ENCODE assay signal across 19 cellular contexts in genomic region chr6:139979021-139979721, GRCh38.
DNase-seq lines count a peak whose midpoint lies in the region; ATAC-seq and TF ChIP-seq lines count a peak whose summit lies in the region.
"Had no signal": no experiment of that assay in that cellular context is flagged by ENCODE, and none has a peak within 500 bp of the region (broad histone marks: within the 10 kb centered on the region; RNA-seq: fewer than 3 reads in every experiment).

No MANE protein-coding gene starts in this region.

- no peaks in the 10 kb centered on the region for H3K27me3 Mint-ChIP-seq in brain

- H3K9me3 Mint-ChIP-seq in brain: peaks cover 0 to 3% (median 0%) of the 10 kb centered on the region in 5 experiments
- H3K9me3 Mint-ChIP-seq: activated naive CD8-positive, alpha-beta T cell treated with anti-CD3 and anti-CD28 coated beads, Interleukin-2, amount 50 U/mL, for 24 hours; stimulated activated naive B cell treated with anti-CD40 and anti-IgM and Interleukin-4, amounts not matched to agents 10 μg/mL and 1 μg/mL and 100 μg/mL, for 72 hours had no signal

- H3K4me1 Mint-ChIP-seq in brain: peaks cover 48% of the 10 kb centered on the region
- H3K4me1 Mint-ChIP-seq: activated naive CD8-positive, alpha-beta T cell treated with anti-CD3 and anti-CD28 coated beads, Interleukin-2, amount 50 U/mL, for 24 hours had no signal

- H3K9me2 ChIP-seq in hepatocyte (replicated peaks; ENCODE audit: insufficient read depth): no peaks in the 10 kb centered on the region

- H3K27ac Mint-ChIP-seq in brain: peak overlapping the region in 3 of 5 experiments; percentile 14 to 80 (median 36)
- H3K27ac Mint-ChIP-seq: activated naive CD8-positive, alpha-beta T cell treated with anti-CD3 and anti-CD28 coated beads, Interleukin-2, amount 50 U/mL, for 24 hours; stimulated activated naive B cell treated with anti-CD40 and anti-IgM and Interleukin-4, amounts not matched to agents 10 μg/mL and 1 μg/mL and 100 μg/mL, for 72 hours had no signal

- no peak overlapping the region for H2AFZ ChIP-seq in hepatocyte

- DNase-seq in H4 (ENCODE audit: low spot score): peak; percentile 16
- DNase-seq in hepatocyte (ENCODE audit: low spot score): no peak
- peak; percentile 97 for DNase-seq in renal cortical epithelial cell (ENCODE audit: low read depth)
- no peak for DNase-seq in HUDEP-2 (lab: John Stamatoyannopoulos, UW; ENCODE audit: unreplicated experiment in 76 of 76)
- DNase-seq: activated CD4-positive, CD25-positive, alpha-beta regulatory T cell treated with anti-CD3 and anti-CD28 coated beads, Interleukin-2, amount 50 U/mL, for 72 hours; activated naive CD8-positive, alpha-beta T cell treated with anti-CD3 and anti-CD28 coated beads, Interleukin-2, amount 50 U/mL, for 24 hours; activated T-cell treated with anti-CD3 and anti-CD28 coated beads for 4 hours; H7; head of caudate nucleus; NCI-H2227 treated with DMSO at 0.1 percent for 48 hours; stimulated activated CD4-positive, alpha-beta T cell treated with anti-CD3 and anti-CD28 coated beads, Interleukin-2, amount 100 ng/mL, for 48 hours; stimulated activated naive B cell treated with anti-CD40 and anti-IgM and Interleukin-4, amounts not matched to agents 10 μg/mL and 1 μg/mL and 100 μg/mL, for 72 hours had no signal

- peaks cover 38% of the 10 kb centered on the region for H3K4me1 ChIP-seq in hepatocyte (ENCODE audit: insufficient read depth)

- no peak for ATAC-seq in GM18502 (IDR thresholded peaks at IDR 0.05; ENCODE audit: poor library complexity, unreplicated experiment)
- ATAC-seq in HG03439 (IDR thresholded peaks at IDR 0.05; ENCODE audit: unreplicated experiment): no peak
- ATAC-seq in GM21786 (IDR thresholded peaks at IDR 0.05; ENCODE audit: unreplicated experiment): no peak
- ATAC-seq: activated naive CD8-positive, alpha-beta T cell treated with anti-CD3 and anti-CD28 coated beads, Interleukin-2, amount 50 U/mL, for 24 hours; stimulated activated naive B cell treated with anti-CD40 and anti-IgM and Interleukin-4, amounts not matched to agents 10 μg/mL and 1 μg/mL and 100 μg/mL, for 72 hours had no signal

- no peak overlapping the region for H3K4me3 ChIP-seq in hepatocyte
- H3K4me3 ChIP-seq: BLaER1 treated with 17β-estradiol and CSF1 and Interleukin-3, amounts not matched to agents 10 nM and 100 nM; lung; prostate gland had no signal

- H4K20me1 ChIP-seq in hepatocyte (ENCODE audit: insufficient read depth, poor library complexity, severe bottlenecking): no peaks in the 10 kb centered on the region
- H4K20me1 ChIP-seq: BLaER1 treated with 17β-estradiol and CSF1 and Interleukin-3, amounts not matched to agents 10 nM and 100 nM had no signal

- H3K27me3 ChIP-seq in hepatocyte: no peaks in the 10 kb centered on the region
- H3K27me3 ChIP-seq: BLaER1 treated with 17β-estradiol and CSF1 and Interleukin-3, amounts not matched to agents 10 nM and 100 nM had no signal

- H3K9me3 ChIP-seq in hepatocyte (ENCODE audit: low read depth): no peaks in the 10 kb centered on the region
- H3K9me3 ChIP-seq: BLaER1 treated with 17β-estradiol and CSF1 and Interleukin-3, amounts not matched to agents 10 nM and 100 nM; prostate gland had no signal

- H3K4me3 Mint-ChIP-seq in brain: no peak overlapping the region
- H3K4me3 Mint-ChIP-seq: activated naive CD8-positive, alpha-beta T cell treated with anti-CD3 and anti-CD28 coated beads, Interleukin-2, amount 50 U/mL, for 24 hours; stimulated activated naive B cell treated with anti-CD40 and anti-IgM and Interleukin-4, amounts not matched to agents 10 μg/mL and 1 μg/mL and 100 μg/mL, for 72 hours had no signal

- no peak overlapping the region for H3K4me2 ChIP-seq in hepatocyte
- H3K4me2 ChIP-seq: BLaER1 treated with 17β-estradiol and CSF1 and Interleukin-3, amounts not matched to agents 10 nM and 100 nM had no signal

- H3K79me2 ChIP-seq in hepatocyte: no peaks in the 10 kb centered on the region

- 67% methylated on average over 7 of the region's 7 CpGs for WGBS in hepatocyte (ENCODE audit: low lambda C conversion rate, missing lambda C conversion rate)

- H3K27ac ChIP-seq in hepatocyte: peak overlapping the region; percentile 85
- H3K27ac ChIP-seq: BLaER1 treated with 17β-estradiol and CSF1 and Interleukin-3, amounts not matched to agents 10 nM and 100 nM had no signal

- TF ChIP-seq CTCF in brain (conservative IDR thresholded peaks at IDR 0.05): no peak
- TF ChIP-seq CTCF in hepatocyte (IDR thresholded peaks at IDR 0.05; ENCODE audit: poor library complexity): no peak

- no peaks in the 10 kb centered on the region for H3K36me3 Mint-ChIP-seq in brain
- H3K36me3 Mint-ChIP-seq: stimulated activated naive B cell treated with anti-CD40 and anti-IgM and Interleukin-4, amounts not matched to agents 10 μg/mL and 1 μg/mL and 100 μg/mL, for 72 hours had no signal

- no peaks in the 10 kb centered on the region for H3K36me3 ChIP-seq in hepatocyte (replicated peaks; ENCODE audit: insufficient read depth, low read depth)
- H3K36me3 ChIP-seq: BLaER1 treated with 17β-estradiol and CSF1 and Interleukin-3, amounts not matched to agents 10 nM and 100 nM; prostate gland had no signal

Comparison
In these comparisons a context has a peak if more than half of its experiments do, and no peak if none do; other contexts are left out.
1. DNase-seq: peak in H4 (single experiment) and renal cortical epithelial cell (single experiment); none in hepatocyte (single experiment) and HUDEP-2 (0 of 76).